18 cellular contexts compared by ENCODE assay signal in genomic region chr6:57134954-57135353, GRCh38. TPM values are rescaled to one million over a fixed set of nuclear protein-coding genes. Genes with fewer than 3 reads are reported as not detected.
DNase-seq lines count a peak whose midpoint lies in the region; ATAC-seq, FAIRE-seq and TF ChIP-seq lines count a peak whose summit lies in the region.
"Had no signal": no experiment of that assay in that cellular context is flagged by ENCODE, and none has a peak within 500 bp of the region (broad histone marks: within the 10 kb centered on the region; RNA-seq: fewer than 3 reads in every experiment).

No MANE protein-coding gene starts in this region.

- H3F3A ChIP-seq in MM.1S (ENCODE audit: insufficient read depth, low read length) = no peaks in the 10 kb centered on the region

- no peak overlapping the region for H2AFZ ChIP-seq in MM.1S (ENCODE audit: low read length)

- TF ChIP-seq CTCF in MM.1S (IDR thresholded peaks at IDR 0.05; ENCODE audit: low read length) = no peak

- H3K27ac ChIP-seq in MM.1S (ENCODE audit: low read length) = no peak overlapping the region
- H3K27ac ChIP-seq: 22Rv1, BLaER1, C4-2B had no signal

- no peaks in the 10 kb centered on the region for H4K20me1 ChIP-seq in MM.1S (ENCODE audit: insufficient read depth, low read length)
- H4K20me1 ChIP-seq: BLaER1 had no signal

- H3K9me2 ChIP-seq in MM.1S (replicated peaks; ENCODE audit: insufficient read depth, low read length) = no peaks in the 10 kb centered on the region

- no peak for TF ChIP-seq POLR2A in H54 (IDR thresholded peaks at IDR 0.05; ENCODE audit: low read depth, low read length)

- H3K27me3 ChIP-seq in MM.1S (replicated peaks; ENCODE audit: insufficient read depth, low read length) = no peaks in the 10 kb centered on the region
- H3K27me3 ChIP-seq: BLaER1 had no signal

- H3K36me3 ChIP-seq in MM.1S (replicated peaks; ENCODE audit: insufficient read depth, low read length) = 0 out of 2 replicates have a peak, but pooled peaks cover 7% of the 10 kb centered on the region

- peak; percentile 41 for FAIRE-seq in H54 (lab: Jason Lieb, UNC)
- FAIRE-seq: GM12892, H1 had no signal

- no peak overlapping the region for H3K4me3 ChIP-seq in MM.1S (ENCODE audit: low read length)
- H3K4me3 ChIP-seq: BLaER1 had no signal

- H3K79me2 ChIP-seq in MM.1S (ENCODE audit: low read length) = no peaks in the 10 kb centered on the region

- no peaks in the 10 kb centered on the region for H3K9me3 ChIP-seq in MM.1S (replicated peaks; ENCODE audit: insufficient read depth, low read length)
- H3K9me3 ChIP-seq: BLaER1, Caco-2 had no signal

- no peaks in the 10 kb centered on the region for H3K4me1 ChIP-seq in MM.1S (ENCODE audit: low read length)
- H3K4me1 ChIP-seq: BLaER1, Caco-2 had no signal

- no peak overlapping the region for H3K4me2 ChIP-seq in MM.1S (ENCODE audit: low read depth, low read length)
- H3K4me2 ChIP-seq: BLaER1 had no signal

- H3K9ac ChIP-seq in MM.1S (ENCODE audit: low read length) = no peak overlapping the region
- H3K9ac ChIP-seq: BLaER1 had no signal

- ATAC-seq in HG02840 (IDR thresholded peaks at IDR 0.05; ENCODE audit: low FRiP score, unreplicated experiment) = no peak
- ATAC-seq: CD8-positive, alpha-beta T cell; HCT116 had no signal

- DNase-seq in H54 (ENCODE audit: insufficient read length, low spot score) (no peak), SK-N-DZ (ENCODE audit: low spot score) (peak; percentile 97), amniotic epithelial cell (ENCODE audit: low read depth) (peak; percentile 84), MM.1S (no peak), GOT3 (lab: John Stamatoyannopoulos, UW) (no peak)
- DNase-seq: Caco-2; CD4-positive, CD25-positive, alpha-beta regulatory T cell; CD8-positive, alpha-beta T cell; DMS153; DND-41; H9 had no signal

RNA-seq across cellular contexts. Expression of gene BAG2, which starts 37.2 kb away (rescaled TPM):
- 6.3 and 8.2 TPM in 2 replicates for polyA plus RNA-seq in SK-N-DZ (2014; cell fraction: cytosol; rRNA removed)
- 4.4 and 5.0 TPM in 2 replicates for polyA plus RNA-seq in SK-N-DZ (2014; cell fraction: nucleus; rRNA removed)

RNA-seq across cellular contexts. Expression of gene ZNF451, which starts 45.0 kb away (rescaled TPM):
- polyA plus RNA-seq in SK-N-DZ (2014; cell fraction: cytosol; rRNA removed) = 30.8 and 36.9 TPM in 2 replicates
- polyA plus RNA-seq in SK-N-DZ (2014; cell fraction: nucleus; rRNA removed) = 39.2 and 59.9 TPM in 2 replicates

Comparison
In these comparisons a context has a peak if more than half of its experiments do, and no peak if none do; other contexts are left out.
1. DNase-seq: peak in SK-N-DZ (single experiment) and amniotic epithelial cell (single experiment); none in H54 (single experiment), MM.1S (single experiment) and GOT3 (single experiment).